Comparison of ENCODE assay signal across 19 cellular contexts in the genomic region with DNA sequence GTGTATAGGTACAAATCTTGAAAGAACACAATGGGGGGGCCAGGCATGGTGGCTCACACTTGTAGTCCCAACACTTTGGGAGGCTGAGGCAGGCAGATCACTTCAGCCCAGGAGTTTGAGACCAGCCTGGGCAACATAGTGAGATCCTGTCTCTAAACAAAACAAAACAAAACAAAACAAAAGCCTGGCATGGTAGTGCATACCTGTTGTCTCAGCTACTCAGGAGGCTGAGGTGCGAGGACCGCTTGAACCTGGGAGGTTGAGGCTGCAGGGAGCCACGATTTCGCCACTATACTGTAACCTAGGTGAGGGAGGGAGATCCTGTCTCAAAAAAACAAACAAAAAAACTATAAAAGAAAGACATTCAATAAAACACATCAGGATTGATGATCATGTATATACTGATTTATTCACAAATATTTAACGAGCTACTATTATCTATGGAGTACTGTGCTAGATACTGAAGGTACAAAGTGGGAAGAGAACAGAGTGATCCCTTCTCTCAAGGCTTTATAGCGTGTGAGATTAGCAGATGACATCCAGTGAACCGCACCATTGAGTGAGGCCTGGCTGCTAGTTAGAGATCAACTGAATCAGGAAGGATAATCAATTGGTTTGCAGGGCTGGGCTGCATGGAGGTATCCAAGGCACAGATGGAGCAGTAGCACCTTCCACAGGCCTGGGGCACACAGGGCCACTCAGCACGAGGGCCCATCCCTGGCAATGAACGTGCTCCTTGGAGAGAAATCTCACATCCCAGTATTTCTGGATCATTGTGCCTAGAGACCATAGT.
"Had no signal": no experiment of that assay in that cellular context is flagged by ENCODE, and none has a peak within 500 bp of the region (broad histone marks: within the 10 kb centered on the region; RNA-seq: fewer than 3 reads in every experiment).

No MANE protein-coding gene starts in this region.

- H3K27me3 ChIP-seq: esophagus squamous epithelium, suprapubic skin, upper lobe of left lung had no signal

- H3K4me3 ChIP-seq: esophagus squamous epithelium, psoas muscle, skin epidermis, suprapubic skin, upper lobe of left lung had no signal

- FAIRE-seq: bronchial epithelial cell had no signal

- H3K9me3 ChIP-seq: esophagus squamous epithelium, psoas muscle, suprapubic skin, upper lobe of left lung had no signal

- ATAC-seq: activated T-cell treated with anti-CD3 and anti-CD28 coated beads, Interleukin-2, amount 50 U/mL, for 4 hours; naive thymus-derived CD4-positive, alpha-beta T cell; psoas muscle; right cardiac atrium; T-cell had no signal

- H3K36me3 ChIP-seq: esophagus squamous epithelium, suprapubic skin, upper lobe of left lung had no signal

- DNase-seq: activated CD4-positive, alpha-beta T cell treated with anti-CD3 and anti-CD28 coated beads, Interleukin-2, amount 50 U/mL, for 1 hour; activated CD4-positive, CD25-positive, alpha-beta regulatory T cell treated with anti-CD3 and anti-CD28 coated beads, Interleukin-2, amount 50 U/mL, for 72 hours; activated CD8-positive, alpha-beta memory T cell treated with anti-CD3 and anti-CD28 coated beads, Interleukin-2, amount 50 U/mL, for 4 hours; activated naive CD4-positive, alpha-beta T cell treated with anti-CD3 and anti-CD28 coated beads for 36 hours; activated T-cell treated with anti-CD3 and anti-CD28 coated beads, Interleukin-2, amount 50 U/mL, for 4 hours; anterior cingulate cortex; effector CD4-positive, alpha-beta T cell; esophagus squamous epithelium; mesendoderm; naive thymus-derived CD4-positive, alpha-beta T cell; psoas muscle; right cardiac atrium; stimulated activated CD4-positive, alpha-beta T cell treated with anti-CD3 and anti-CD28 coated beads, Interleukin-15, amount 100 ng/mL, for 24 hours; stimulated activated CD4-positive, alpha-beta T cell treated with anti-CD3 and anti-CD28 coated beads, Interleukin-2, amount 100 ng/mL, for 48 hours; T-cell; upper lobe of left lung had no signal

- H3K27ac ChIP-seq: psoas muscle, skin epidermis, suprapubic skin had no signal

- H3K4me1 ChIP-seq: psoas muscle had no signal
